14 cellular contexts compared by ENCODE assay signal in genomic region chr4:86816463-86817107, GRCh38. TPM values are rescaled to one million over a fixed set of nuclear protein-coding genes. Genes with fewer than 3 reads are reported as not detected.
DNase-seq lines count a peak whose midpoint lies in the region; ATAC-seq and TF ChIP-seq lines count a peak whose summit lies in the region.
"Had no signal": no experiment of that assay in that cellular context is flagged by ENCODE, and none has a peak within 500 bp of the region (broad histone marks: within the 10 kb centered on the region; RNA-seq: fewer than 3 reads in every experiment).

No MANE protein-coding gene starts in this region.

- CTCF ChIA-PET in Caco-2 (lab: Charles Lee) (no interaction called here), PC-3 (lab: Charles Lee) (no interaction called here)

- peak overlapping the region; percentile 24 for H3K27ac ChIP-seq in cingulate gyrus (ENCODE audit: low read depth, low read length)
- peak overlapping the region; percentile 17 for H3K27ac ChIP-seq in right cardiac atrium (ENCODE audit: low read length)
- peak overlapping the region; percentile 11 for H3K27ac ChIP-seq in stomach smooth muscle (ENCODE audit: low read length)
- no peak overlapping the region for H3K27ac ChIP-seq in PC-3 (ENCODE audit: low read length)

- H3K27me3 ChIP-seq in Caco-2 (replicated peaks; ENCODE audit: control insufficient read depth, insufficient read depth, low read length) (no peaks in the 10 kb centered on the region), right cardiac atrium (ENCODE audit: control insufficient read depth, insufficient read depth) (no peaks in the 10 kb centered on the region), stomach smooth muscle (ENCODE audit: control insufficient read depth in 1 of 2, insufficient read depth in 2 of 2, low read length in 2 of 2) (no peaks in the 10 kb centered on the region), PC-3 (ENCODE audit: low read length) (no peaks in the 10 kb centered on the region)

- peaks cover 14% of the 10 kb centered on the region for H3K4me1 Mint-ChIP-seq in Caco-2 (ENCODE audit: low read depth, unreplicated experiment)
- no peaks in the 10 kb centered on the region for H3K4me1 Mint-ChIP-seq in activated T-helper 1 cell treated with anti-CD3 and anti-CD28 coated beads, Interleukin-12 subunit alpha, Interleukin-12 subunit beta, Interleukin-2, Interleukin-4 antibody, amounts not matched to agents 30 ng/mL and 10 ng/mL and 1 ng/mL, durations not matched to agents 14 hours and 24 hours and 36 hours (ENCODE audit: low read depth)

- H3K4me1 ChIP-seq in Caco-2 = peaks cover 24% of the 10 kb centered on the region
- no peaks in the 10 kb centered on the region for H3K4me1 ChIP-seq in right cardiac atrium (ENCODE audit: control insufficient read depth, insufficient read depth, low read length)
- H3K4me1 ChIP-seq in stomach smooth muscle (ENCODE audit: control insufficient read depth, insufficient read depth, low read length) = peaks cover 6% of the 10 kb centered on the region
- H3K4me1 ChIP-seq in PC-3 (ENCODE audit: insufficient read depth, low read length) = no peaks in the 10 kb centered on the region

- peaks cover 7% of the 10 kb centered on the region; the same call in 1 of the 2 replicates for H3K9me3 ChIP-seq in Caco-2
- H3K9me3 ChIP-seq in right cardiac atrium (ENCODE audit: control insufficient read depth, low read length) = no peaks in the 10 kb centered on the region
- peaks cover 4 to 6% of the 10 kb centered on the region in 2 donors for H3K9me3 ChIP-seq in stomach smooth muscle (ENCODE audit: control insufficient read depth in 2 of 2, low read length in 2 of 2)
- no peaks in the 10 kb centered on the region for H3K9me3 ChIP-seq in PC-3 (ENCODE audit: low read length)

- peak in 1 of 2 donors; percentile 57 for ATAC-seq in right cardiac atrium
- no peak for ATAC-seq in GM19452 (IDR thresholded peaks at IDR 0.05; ENCODE audit: unreplicated experiment)
- ATAC-seq in GM18867 (IDR thresholded peaks at IDR 0.05; ENCODE audit: unreplicated experiment) = no peak
- no peak for ATAC-seq in PC-3
- ATAC-seq: HepG2, left lobe of liver had no signal

- H2AFZ ChIP-seq in PC-3 (ENCODE audit: low read length) = no peak overlapping the region

- POLR2A ChIA-PET in Caco-2 (lab: Charles Lee) = no interaction called here
- POLR2A ChIA-PET in PC-3 (lab: Charles Lee; ENCODE audit: unreplicated experiment) = no interaction called here

- H3K4me3 Mint-ChIP-seq in Caco-2 (ENCODE audit: unreplicated experiment) = no peak overlapping the region
- H3K4me3 Mint-ChIP-seq in activated T-helper 1 cell treated with anti-CD3 and anti-CD28 coated beads, Interleukin-12 subunit alpha, Interleukin-12 subunit beta, Interleukin-2, Interleukin-4 antibody, amounts not matched to agents 30 ng/mL and 10 ng/mL and 1 ng/mL, durations not matched to agents 14 hours and 24 hours and 36 hours = no peak overlapping the region

- H3F3A ChIP-seq in PC-3 (ENCODE audit: low read length, unreplicated experiment) = no peaks in the 10 kb centered on the region

- no peaks in the 10 kb centered on the region for H3K9me2 ChIP-seq in PC-3 (replicated peaks; ENCODE audit: low read length)

- H3K4me3 ChIP-seq in Caco-2 (ENCODE audit: low read depth, low read length) = no peak overlapping the region
- H3K4me3 ChIP-seq in right cardiac atrium (ENCODE audit: low read length) = no peak overlapping the region
- no peak overlapping the region for H3K4me3 ChIP-seq in stomach smooth muscle (ENCODE audit: low read length in 2 of 2)
- no peak overlapping the region for H3K4me3 ChIP-seq in PC-3 (ENCODE audit: low read length)
- H3K4me3 ChIP-seq: thoracic aorta had no signal

- peak overlapping the region; percentile 25 for H3K27ac Mint-ChIP-seq in Caco-2 (ENCODE audit: unreplicated experiment)
- H3K27ac Mint-ChIP-seq in activated T-helper 1 cell treated with anti-CD3 and anti-CD28 coated beads, Interleukin-12 subunit alpha, Interleukin-12 subunit beta, Interleukin-2, Interleukin-4 antibody, amounts not matched to agents 30 ng/mL and 10 ng/mL and 1 ng/mL, durations not matched to agents 14 hours and 24 hours and 36 hours = no peak overlapping the region

- peaks cover 5% of the 10 kb centered on the region for H3K36me3 Mint-ChIP-seq in Caco-2 (ENCODE audit: insufficient read depth, unreplicated experiment)
- no peaks in the 10 kb centered on the region for H3K36me3 Mint-ChIP-seq in activated T-helper 1 cell treated with anti-CD3 and anti-CD28 coated beads, Interleukin-12 subunit alpha, Interleukin-12 subunit beta, Interleukin-2, Interleukin-4 antibody, amounts not matched to agents 30 ng/mL and 10 ng/mL and 1 ng/mL, durations not matched to agents 14 hours and 24 hours and 36 hours (ENCODE audit: low read depth)

- intact Hi-C loops in Caco-2 (cut with micrococcal nuclease; ENCODE audit: unreplicated experiment) (no loop called here), right cardiac atrium (cut with DNase I) (no loop called here), PC-3 (cut with micrococcal nuclease) (no loop called here)
- intact Hi-C loops in activated T-helper 1 cell treated with anti-CD3 and anti-CD28 coated beads, Interleukin-12 subunit alpha, Interleukin-12 subunit beta, Interleukin-2, Interleukin-4 antibody, amounts not matched to agents 30 ng/mL and 10 ng/mL and 1 ng/mL, durations not matched to agents 14 hours and 24 hours and 36 hours (cut with micrococcal nuclease) = no loop called here

- 58% methylated on average over 7 of the region's 7 CpGs for WGBS in right cardiac atrium

- no peaks in the 10 kb centered on the region for H3K9me3 Mint-ChIP-seq in Caco-2 (ENCODE audit: unreplicated experiment)
- H3K9me3 Mint-ChIP-seq in activated T-helper 1 cell treated with anti-CD3 and anti-CD28 coated beads, Interleukin-12 subunit alpha, Interleukin-12 subunit beta, Interleukin-2, Interleukin-4 antibody, amounts not matched to agents 30 ng/mL and 10 ng/mL and 1 ng/mL, durations not matched to agents 14 hours and 24 hours and 36 hours = peaks cover 8% of the 10 kb centered on the region

- H3K79me2 ChIP-seq in PC-3 (ENCODE audit: low read length) = no peaks in the 10 kb centered on the region

- TF ChIP-seq CTCF in Caco-2 (IDR thresholded peaks at IDR 0.05; ENCODE audit: insufficient read depth in 1 of 2, low read depth in 1 of 2, low read length in 1 of 2, severe bottlenecking in 1 of 2, unreplicated experiment in 1 of 2) (no peak), PC-3 (conservative IDR thresholded peaks at IDR 0.05; ENCODE audit: low read depth, low read length) (no peak)

- DNase-seq in Caco-2 = no peak
- DNase-seq in right cardiac atrium = peak; percentile 19 to 65 (median 60)
- DNase-seq in activated T-helper 1 cell treated with anti-CD3 and anti-CD28 coated beads, Interleukin-12 subunit alpha, Interleukin-12 subunit beta, Interleukin-2, Interleukin-4 antibody, amounts not matched to agents 30 ng/mL and 10 ng/mL and 1 ng/mL, durations not matched to agents 14 hours and 24 hours and 36 hours (ENCODE audit: low spot score) = no peak
- DNase-seq in PC-3 = no peak
- DNase-seq: activated CD4-positive, CD25-positive, alpha-beta regulatory T cell; activated T-cell treated with anti-CD3 and anti-CD28 coated beads for 4 hours; dermis blood vessel endothelial cell had no signal

- BruUV-seq in Caco-2 (replicated peaks; lab: Mats Ljungman, UMichigan) (no TSS peak), PC-3 (replicated peaks; lab: Mats Ljungman, UMichigan) (no TSS peak)

- no peaks in the 10 kb centered on the region for H4K20me1 ChIP-seq in PC-3 (ENCODE audit: low read length)

- no peak overlapping the region for H3K9ac ChIP-seq in stomach smooth muscle (ENCODE audit: low read length in 2 of 2)
- H3K9ac ChIP-seq in PC-3 (ENCODE audit: low read length) = no peak overlapping the region

- H3K27me3 Mint-ChIP-seq in Caco-2 (ENCODE audit: insufficient read depth, unreplicated experiment) = no peaks in the 10 kb centered on the region
- H3K27me3 Mint-ChIP-seq in activated T-helper 1 cell treated with anti-CD3 and anti-CD28 coated beads, Interleukin-12 subunit alpha, Interleukin-12 subunit beta, Interleukin-2, Interleukin-4 antibody, amounts not matched to agents 30 ng/mL and 10 ng/mL and 1 ng/mL, durations not matched to agents 14 hours and 24 hours and 36 hours (ENCODE audit: insufficient read depth) = no peaks in the 10 kb centered on the region

- no peak overlapping the region for H3K4me2 ChIP-seq in PC-3 (ENCODE audit: low read length)

- H3K36me3 ChIP-seq in Caco-2 (ENCODE audit: control insufficient read depth, insufficient read depth, low read length) = peaks cover 2% of the 10 kb centered on the region; the same call in 1 of the 2 replicates
- H3K36me3 ChIP-seq in stomach smooth muscle (ENCODE audit: control insufficient read depth in 2 of 2, insufficient read depth in 2 of 2, low read length in 2 of 2) = peaks cover 7 to 11% of the 10 kb centered on the region in 2 donors
- peaks cover 17% of the 10 kb centered on the region for H3K36me3 ChIP-seq in PC-3 (ENCODE audit: low read depth, low read length)

RNA-seq across cellular contexts. Expression of gene SLC10A6, which starts 32.6 kb away (rescaled TPM):
- total RNA-seq in Caco-2 (2022) = not detected in 2 replicates
- 1 to 10 TPM in 1 of 4 donors, under 1 TPM in 3; 0.71 to 1.6 (median 0.87) TPM for total RNA-seq in right cardiac atrium
- 0.52 TPM for polyA plus RNA-seq in right cardiac atrium
- not detected in 2 replicates for total RNA-seq in activated T-helper 1 cell treated with anti-CD3 and anti-CD28 coated beads, Interleukin-12 subunit alpha, Interleukin-12 subunit beta, Interleukin-2, Interleukin-4 antibody, amounts not matched to agents 30 ng/mL and 10 ng/mL and 1 ng/mL, durations not matched to agents 14 hours and 24 hours and 36 hours
- not detected in 2 replicates for total RNA-seq in PC-3 (2014; rRNA removed)
- total RNA-seq: HepG2 had no signal
- polyA plus RNA-seq: HepG2 had no signal

Comparison
In these comparisons a context has a peak if more than half of its experiments do, and no peak if none do; other contexts are left out.
1. DNase-seq: peak in right cardiac atrium (3 of 3); none in Caco-2 (0 of 2), activated T-helper 1 cell treated with anti-CD3 and anti-CD28 coated beads, Interleukin-12 subunit alpha, Interleukin-12 subunit beta, Interleukin-2, Interleukin-4 antibody, amounts not matched to agents 30 ng/mL and 10 ng/mL and 1 ng/mL, durations not matched to agents 14 hours and 24 hours and 36 hours (single experiment) and PC-3 (single experiment).